ENCODE assay signal across 8 cellular contexts in genomic region chr10:121975295-121976086, GRCh38. TPM values are rescaled to one million over a fixed set of nuclear protein-coding genes. Genes with fewer than 3 reads are reported as not detected.
DNase-seq lines count a peak whose midpoint lies in the region; ATAC-seq and TF ChIP-seq lines count a peak whose summit lies in the region.

No MANE protein-coding gene starts in this region.

- H3K27ac ChIP-seq in subcutaneous abdominal adipose tissue (ENCODE audit: low read depth, low read length): peak overlapping the region; percentile 88

- H3K4me3 Mint-ChIP-seq in Calu3 (ENCODE audit: low read depth, unreplicated experiment): peak overlapping the region; percentile 77
- H3K4me3 Mint-ChIP-seq in activated T-helper 2 cell treated with anti-CD3 and anti-CD28 coated beads, Interferon-gamma antibody, Interleukin-2, Interleukin-4, amounts not matched to agents 10 μg/mL and 5 μg/mL and 100 μg/mL, durations not matched to agents 14 hours and 24 hours and 36 hours (ENCODE audit: low read depth): peak overlapping the region; percentile 64

- no peak for TF ChIP-seq CTCF in Calu3 (IDR thresholded peaks at IDR 0.05; ENCODE audit: unreplicated experiment)

- ATAC-seq in HG03045 (IDR thresholded peaks at IDR 0.05; ENCODE audit: unreplicated experiment) (peak; percentile 3), GM19463 (IDR thresholded peaks at IDR 0.05; ENCODE audit: unreplicated experiment) (no peak)

- intact Hi-C loops in Calu3 (cut with micrococcal nuclease; ENCODE audit: unreplicated experiment): no loop called here
- intact Hi-C loops in activated T-helper 2 cell treated with anti-CD3 and anti-CD28 coated beads, Interferon-gamma antibody, Interleukin-2, Interleukin-4, amounts not matched to agents 10 μg/mL and 5 μg/mL and 100 μg/mL, durations not matched to agents 14 hours and 24 hours and 36 hours (cut with micrococcal nuclease): no loop called here

- no peaks in the 10 kb centered on the region for H3K27me3 Mint-ChIP-seq in Calu3 (ENCODE audit: unreplicated experiment)
- H3K27me3 Mint-ChIP-seq in activated T-helper 2 cell treated with anti-CD3 and anti-CD28 coated beads, Interferon-gamma antibody, Interleukin-2, Interleukin-4, amounts not matched to agents 10 μg/mL and 5 μg/mL and 100 μg/mL, durations not matched to agents 14 hours and 24 hours and 36 hours (ENCODE audit: low read depth): no peaks in the 10 kb centered on the region

- DNase-seq in Calu3 (no peak), SIG-M5 treated with dmso at 0.1 percent for 504 hours (lab: John Stamatoyannopoulos, UW; ENCODE audit: unreplicated experiment) (no peak), cortex of kidney (lab: John Stamatoyannopoulos, UW) (no peak)
- DNase-seq in activated T-helper 2 cell treated with anti-CD3 and anti-CD28 coated beads, Interferon-gamma antibody, Interleukin-2, Interleukin-4, amounts not matched to agents 10 μg/mL and 5 μg/mL and 100 μg/mL, durations not matched to agents 14 hours and 24 hours and 36 hours (ENCODE audit: low spot score): no peak

- H3K4me1 Mint-ChIP-seq in Calu3 (ENCODE audit: low read depth, unreplicated experiment): peaks cover 8% of the 10 kb centered on the region
- H3K4me1 Mint-ChIP-seq in activated T-helper 2 cell treated with anti-CD3 and anti-CD28 coated beads, Interferon-gamma antibody, Interleukin-2, Interleukin-4, amounts not matched to agents 10 μg/mL and 5 μg/mL and 100 μg/mL, durations not matched to agents 14 hours and 24 hours and 36 hours (ENCODE audit: low read depth): peaks cover 12% of the 10 kb centered on the region

- H3K36me3 Mint-ChIP-seq in Calu3 (ENCODE audit: insufficient read depth, unreplicated experiment): peaks cover 29% of the 10 kb centered on the region
- peaks cover 27% of the 10 kb centered on the region for H3K36me3 Mint-ChIP-seq in activated T-helper 2 cell treated with anti-CD3 and anti-CD28 coated beads, Interferon-gamma antibody, Interleukin-2, Interleukin-4, amounts not matched to agents 10 μg/mL and 5 μg/mL and 100 μg/mL, durations not matched to agents 14 hours and 24 hours and 36 hours (ENCODE audit: low read depth)

- H3K9me3 ChIP-seq in iPS-18c (ENCODE audit: control insufficient read depth, insufficient read depth, low read length) (peaks cover 5% of the 10 kb centered on the region), subcutaneous abdominal adipose tissue (ENCODE audit: control insufficient read depth in 5 of 5, low read length in 5 of 5) (no peaks in the 10 kb centered on the region)

- H3K36me3 ChIP-seq in subcutaneous abdominal adipose tissue (ENCODE audit: control insufficient read depth in 5 of 5, insufficient read depth in 5 of 5, low read length in 5 of 5): peaks cover 0 to 11% (median 4%) of the 10 kb centered on the region in 5 donors

- no peaks in the 10 kb centered on the region for H3K9me3 Mint-ChIP-seq in Calu3 (ENCODE audit: low read depth, unreplicated experiment)
- peaks cover 19% of the 10 kb centered on the region for H3K9me3 Mint-ChIP-seq in activated T-helper 2 cell treated with anti-CD3 and anti-CD28 coated beads, Interferon-gamma antibody, Interleukin-2, Interleukin-4, amounts not matched to agents 10 μg/mL and 5 μg/mL and 100 μg/mL, durations not matched to agents 14 hours and 24 hours and 36 hours

- H3K27me3 ChIP-seq in subcutaneous abdominal adipose tissue (ENCODE audit: control insufficient read depth in 5 of 5, insufficient read depth in 4 of 5, low read length in 5 of 5): no peaks in the 10 kb centered on the region

- peak overlapping the region in 3 of 5 donors; percentile 79 to 90 (median 80) for H3K9ac ChIP-seq in subcutaneous abdominal adipose tissue (ENCODE audit: low read length in 5 of 5)

- CTCF ChIA-PET in Calu3 (lab: Charles Lee): interaction anchor here (0.6 kb wide), 1 partner anchor 8 kb away, joined by 3 read pairs; no protein-coding TSS in a partner anchor

- BruUV-seq in Calu3 (replicated peaks; lab: Mats Ljungman, UMichigan): no TSS peak

- H3K4me1 ChIP-seq in subcutaneous abdominal adipose tissue (ENCODE audit: control insufficient read depth in 5 of 5, insufficient read depth in 5 of 5, low read length in 5 of 5): peaks cover 7 to 39% (median 28%) of the 10 kb centered on the region in 5 donors

- H3K4me3 ChIP-seq in iPS-18c (ENCODE audit: insufficient read depth, low read depth, low read length): peak overlapping the region; percentile 92
- peak overlapping the region; percentile 48 to 89 (median 83) for H3K4me3 ChIP-seq in subcutaneous abdominal adipose tissue (ENCODE audit: low read depth in 1 of 5, low read length in 5 of 5)

- H3K27ac Mint-ChIP-seq in Calu3 (ENCODE audit: unreplicated experiment): no peak overlapping the region
- no peak overlapping the region for H3K27ac Mint-ChIP-seq in activated T-helper 2 cell treated with anti-CD3 and anti-CD28 coated beads, Interferon-gamma antibody, Interleukin-2, Interleukin-4, amounts not matched to agents 10 μg/mL and 5 μg/mL and 100 μg/mL, durations not matched to agents 14 hours and 24 hours and 36 hours

RNA-seq across cellular contexts. Expression of gene NSMCE4A, which starts 0.5 kb away (rescaled TPM):
- 28.8 and 33.3 TPM in 2 replicates for total RNA-seq in Calu3 (2022)
- 67.5 and 83.1 TPM in 2 replicates for total RNA-seq in activated T-helper 2 cell treated with anti-CD3 and anti-CD28 coated beads, Interferon-gamma antibody, Interleukin-2, Interleukin-4, amounts not matched to agents 10 μg/mL and 5 μg/mL and 100 μg/mL, durations not matched to agents 14 hours and 24 hours and 36 hours

RNA-seq across cellular contexts. Expression of gene TACC2, which starts 13.5 kb away (rescaled TPM):
- 24.4 and 26.5 TPM in 2 replicates for total RNA-seq in Calu3 (2022)
- total RNA-seq in activated T-helper 2 cell treated with anti-CD3 and anti-CD28 coated beads, Interferon-gamma antibody, Interleukin-2, Interleukin-4, amounts not matched to agents 10 μg/mL and 5 μg/mL and 100 μg/mL, durations not matched to agents 14 hours and 24 hours and 36 hours: not detected in 2 replicates

RNA-seq across cellular contexts. Expression of gene ATE1, which starts 47.7 kb away (rescaled TPM):
- total RNA-seq in Calu3 (2022): 17.3 and 18.7 TPM in 2 replicates
- 33.6 and 34.9 TPM in 2 replicates for total RNA-seq in activated T-helper 2 cell treated with anti-CD3 and anti-CD28 coated beads, Interferon-gamma antibody, Interleukin-2, Interleukin-4, amounts not matched to agents 10 μg/mL and 5 μg/mL and 100 μg/mL, durations not matched to agents 14 hours and 24 hours and 36 hours

Comparison
In these comparisons a context has a peak if more than half of its experiments do, and no peak if none do; other contexts are left out.
1. RNA of gene TACC2, which starts 13.5 kb away (total RNA-seq): 24.4 to 26.5 TPM in Calu3; not detected in activated T-helper 2 cell treated with anti-CD3 and anti-CD28 coated beads, Interferon-gamma antibody, Interleukin-2, Interleukin-4, amounts not matched to agents 10 μg/mL and 5 μg/mL and 100 μg/mL, durations not matched to agents 14 hours and 24 hours and 36 hours; every median in the first group is over 10 times any median in the second.